ENCODE assay signal across 12 cellular contexts in genomic region chr6:22656696-22657340, GRCh38.
DNase-seq lines count a peak whose midpoint lies in the region; ATAC-seq, FAIRE-seq and TF ChIP-seq lines count a peak whose summit lies in the region.
"Had no signal": no experiment of that assay in that cellular context is flagged by ENCODE, and none has a peak within 500 bp of the region (broad histone marks: within the 10 kb centered on the region; RNA-seq: fewer than 3 reads in every experiment).

No MANE protein-coding gene starts in this region.

- H3K36me3 ChIP-seq in kidney (ENCODE audit: control insufficient read depth in 1 of 2, insufficient read depth in 2 of 2, low read length in 2 of 2): no peaks in the 10 kb centered on the region
- H3K36me3 ChIP-seq: prostate gland, upper lobe of left lung had no signal

- no peak for TF ChIP-seq CTCF in kidney (IDR thresholded peaks at IDR 0.05; ENCODE audit: borderline replicate concordance, extremely low read depth, insufficient read depth)

- H3K9me3 ChIP-seq in kidney (ENCODE audit: control insufficient read depth in 1 of 2, low read length in 2 of 2): no peaks in the 10 kb centered on the region
- H3K9me3 ChIP-seq: prostate gland, upper lobe of left lung had no signal

- no peak overlapping the region for H3K9ac ChIP-seq in kidney (ENCODE audit: low read length in 2 of 2)

- peak; percentile 84 for FAIRE-seq in kidney (lab: Jason Lieb, UNC)

- H3K4me1 ChIP-seq in kidney (ENCODE audit: control insufficient read depth in 1 of 2, insufficient read depth in 1 of 2, low read depth in 1 of 2, low read length in 2 of 2): peaks cover 3 to 11% of the 10 kb centered on the region in 2 donors
- H3K4me1 ChIP-seq: prostate gland had no signal

- intact Hi-C loops in kidney (cut with DNase I): no loop called here

- DNase-seq in kidney: no peak
- DNase-seq in stimulated activated CD4-positive, alpha-beta T cell treated with anti-CD3 and anti-CD28 coated beads, Interleukin-2, amount 100 ng/mL, for 24 hours: no peak
- no peak for DNase-seq in NCI-H345 treated with DMSO at 0.1 percent for 48 hours (lab: John Stamatoyannopoulos, UW; ENCODE audit: unreplicated experiment)
- no peak for DNase-seq in hippocampal formation (lab: John Stamatoyannopoulos, UW)
- DNase-seq: activated CD8-positive, alpha-beta memory T cell treated with anti-CD3 and anti-CD28 coated beads for 24 hours; H9; upper lobe of left lung had no signal

- H3K4me3 ChIP-seq in kidney (ENCODE audit: low read length in 2 of 2): no peak overlapping the region
- H3K4me3 ChIP-seq: prostate gland, upper lobe of left lung had no signal

- peak overlapping the region; percentile 11 to 28 for H3K27ac ChIP-seq in kidney (ENCODE audit: low read depth in 2 of 2, low read length in 2 of 2)
- H3K27ac ChIP-seq: upper lobe of left lung had no signal

- ATAC-seq in GM18858 (IDR thresholded peaks at IDR 0.05; ENCODE audit: unreplicated experiment): peak; percentile 70
- ATAC-seq in GM21786 (IDR thresholded peaks at IDR 0.05; ENCODE audit: unreplicated experiment): peak; percentile 76
- peak; percentile 82 for ATAC-seq in HG03354 (IDR thresholded peaks at IDR 0.05; ENCODE audit: poor library complexity, severe bottlenecking, unreplicated experiment)
- ATAC-seq in HG03045 (IDR thresholded peaks at IDR 0.05; ENCODE audit: unreplicated experiment): no peak
